Comparison of ENCODE assay signal across 17 cellular contexts in the genomic region with DNA sequence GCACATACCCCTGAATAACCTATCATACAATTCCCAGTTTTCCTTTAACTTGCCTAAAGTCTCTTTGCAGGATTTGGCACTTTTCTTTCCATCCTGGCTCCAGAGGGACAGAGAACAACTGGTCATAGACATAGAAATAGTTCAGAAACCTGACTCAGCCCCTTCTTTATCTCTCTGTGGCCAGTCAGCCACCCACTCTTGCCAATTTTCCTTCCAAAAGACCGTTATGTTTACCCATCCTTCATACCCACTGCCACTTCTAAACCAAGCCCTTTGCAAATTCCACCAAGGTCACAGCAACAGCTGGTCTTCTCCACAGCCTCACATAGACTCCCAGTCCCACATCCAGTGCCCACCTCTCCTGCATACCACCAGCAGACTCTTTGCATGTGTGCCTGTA.
"Had no signal": no experiment of that assay in that cellular context is flagged by ENCODE, and none has a peak within 500 bp of the region (broad histone marks: within the 10 kb centered on the region; RNA-seq: fewer than 3 reads in every experiment).

No MANE protein-coding gene starts in this region.

- DNase-seq: activated CD4-positive, alpha-beta T cell treated with anti-CD3 and anti-CD28 coated beads, Interleukin-2, amount 50 U/mL, for 48 hours; activated naive CD4-positive, alpha-beta T cell treated with anti-CD3 and anti-CD28 coated beads, Interleukin-2, amount 50 U/mL, for 16 hours; activated T-cell treated with anti-CD3 and anti-CD28 coated beads, Interleukin-2, amount 50 U/mL, for 24 hours; foreskin keratinocyte; glutamatergic neuron; naive thymus-derived CD4-positive, alpha-beta T cell; posterior cingulate gyrus; retina; small intestine; trophoblast cell; WERI-Rb-1 had no signal

- H3K9me3 ChIP-seq: body of pancreas, neutrophil, suprapubic skin had no signal

- H3K9me3 Mint-ChIP-seq: activated T-cell treated with anti-CD3 and anti-CD28 coated beads, Interleukin-2, amount 50 U/mL, for 24 hours; central memory CD8-positive, alpha-beta T cell had no signal

- H3K4me1 ChIP-seq: suprapubic skin had no signal

- H3K4me3 Mint-ChIP-seq: activated T-cell treated with anti-CD3 and anti-CD28 coated beads, Interleukin-2, amount 50 U/mL, for 24 hours; central memory CD8-positive, alpha-beta T cell; naive thymus-derived CD4-positive, alpha-beta T cell; stimulated activated naive CD8-positive, alpha-beta T cell treated with anti-CD3 and anti-CD28 coated beads, Interleukin-15, Interleukin-2, amounts not matched to agents 100 ng/mL and 50 ng/mL, for 24 hours had no signal

- H3K4me1 Mint-ChIP-seq: central memory CD8-positive, alpha-beta T cell had no signal

- H3K27ac ChIP-seq: coronary artery, foreskin keratinocyte, neutrophil, suprapubic skin, WERI-Rb-1 had no signal

- H3K4me3 ChIP-seq: body of pancreas, coronary artery, suprapubic skin had no signal

- H3K27me3 ChIP-seq: body of pancreas, foreskin keratinocyte, neutrophil, suprapubic skin had no signal

- H3K36me3 ChIP-seq: neutrophil, suprapubic skin, WERI-Rb-1 had no signal

- H3K27ac Mint-ChIP-seq: activated T-cell treated with anti-CD3 and anti-CD28 coated beads, Interleukin-2, amount 50 U/mL, for 24 hours; naive thymus-derived CD4-positive, alpha-beta T cell; stimulated activated naive CD8-positive, alpha-beta T cell treated with anti-CD3 and anti-CD28 coated beads, Interleukin-15, Interleukin-2, amounts not matched to agents 100 ng/mL and 50 ng/mL, for 24 hours had no signal
